ENCODE assay signal across 11 cellular contexts in the genomic region with DNA sequence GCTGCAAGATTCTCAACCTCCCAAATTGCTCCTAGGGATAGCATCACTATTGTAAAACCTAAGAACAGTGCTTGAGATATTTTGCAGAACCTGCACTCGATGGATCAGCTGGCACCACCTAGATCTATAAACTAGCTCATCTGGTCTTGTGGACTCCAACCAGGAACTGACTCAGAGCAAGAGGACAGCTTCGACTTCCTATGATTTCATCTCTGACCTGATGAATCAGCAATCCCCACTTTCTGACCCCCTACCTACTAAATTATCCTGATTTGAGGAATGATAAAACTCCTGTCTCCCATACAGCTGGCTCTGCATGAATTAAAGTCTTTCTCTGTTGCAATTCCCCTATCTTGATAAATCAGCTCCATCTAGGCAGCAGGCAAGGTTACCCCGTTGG.
DNase-seq lines count a peak whose midpoint lies in the region; TF ChIP-seq lines count a peak whose summit lies in the region.
"Had no signal": no experiment of that assay in that cellular context is flagged by ENCODE, and none has a peak within 500 bp of the region (broad histone marks: within the 10 kb centered on the region; RNA-seq: fewer than 3 reads in every experiment).

No MANE protein-coding gene starts in this region.

- 28 to 37% (median 29%) methylated on average over 3 of the region's 3 CpGs for WGBS in adrenal gland, 4 donors

- H3K9me3 ChIP-seq in adrenal gland (replicated peaks in 1 of 3), result no peaks in the 10 kb centered on the region
- H3K9me3 ChIP-seq: right lobe of liver, upper lobe of right lung had no signal

- H3K27me3 ChIP-seq in adrenal gland, result no peaks in the 10 kb centered on the region
- H3K27me3 ChIP-seq: right lobe of liver, upper lobe of right lung had no signal

- CTCF ChIA-PET in AG04449 (lab: Yijun Ruan, JAX), result interaction anchor here (1.0 kb wide), 1 partner anchor 9 kb away, joined by 3 read pairs; no protein-coding TSS in a partner anchor

- no peaks in the 10 kb centered on the region for H3K36me3 ChIP-seq in adrenal gland (replicated peaks in 1 of 2)
- H3K36me3 ChIP-seq: right lobe of liver, upper lobe of right lung had no signal

- H3K4me3 ChIP-seq in AG04449 (ENCODE audit: low read depth, low read length), result no peak overlapping the region
- H3K4me3 ChIP-seq in adrenal gland, result no peak overlapping the region
- H3K4me3 ChIP-seq: right lobe of liver, upper lobe of right lung had no signal

- H3K4me1 ChIP-seq in adrenal gland (replicated peaks in 1 of 2), result peaks cover 0 to 11% of the 10 kb centered on the region in 2 donors
- H3K4me1 ChIP-seq: right lobe of liver, upper lobe of right lung had no signal

- no peak overlapping the region for H3K27ac ChIP-seq in adrenal gland
- H3K27ac ChIP-seq: right lobe of liver, upper lobe of right lung had no signal

- POLR2A ChIA-PET in AG04449 (lab: Yijun Ruan, JAX), result no interaction called here

- intact Hi-C loops in adrenal gland (cut with DNase I), result no loop called here

- TF ChIP-seq CTCF in AG04449 (IDR thresholded peaks at IDR 0.05; ENCODE audit: insufficient read depth, low read length, missing control alignments) (no peak), adrenal gland (IDR thresholded peaks at IDR 0.05) (no peak)

- DNase-seq in AG04449 (ENCODE audit: low read depth, low spot score), result peak; percentile 45
- DNase-seq in HS-27A (ENCODE audit: low read depth), result peak; percentile 27
- peak in 4 of 7 donors; percentile 13 to 34 (median 27) for DNase-seq in adrenal gland
- DNase-seq in islet precursor cell, result peak; percentile 72
- DNase-seq in activated gamma-delta T cell treated with Interleukin-2 at 50 U/mL for 16 hours, result no peak
- DNase-seq in stimulated activated naive CD4-positive, alpha-beta T cell treated with Interleukin-2 at 50 U/mL for 16 hours (lab: John Stamatoyannopoulos, UW), result no peak
- no peak for DNase-seq in activated CD8-positive, alpha-beta memory T cell treated with anti-CD3 and anti-CD28 coated beads for 24 hours
- no peak for DNase-seq in iPS-NIHi7 (ENCODE audit: extremely low spot score)
- DNase-seq: NCI-H1417 treated with DMSO at 0.1 percent for 48 hours, right lobe of liver, upper lobe of right lung had no signal

- no peak for TF ChIP-seq POLR2A in adrenal gland (IDR thresholded peaks at IDR 0.05)

Comparison
In these comparisons a context has a peak if more than half of its experiments do, and no peak if none do; other contexts are left out.
1. DNase-seq: peak in AG04449 (single experiment), HS-27A (single experiment), adrenal gland (4 of 7) and islet precursor cell (single experiment); none in activated gamma-delta T cell treated with Interleukin-2 at 50 U/mL for 16 hours (single experiment), stimulated activated naive CD4-positive, alpha-beta T cell treated with Interleukin-2 at 50 U/mL for 16 hours (single experiment), activated CD8-positive, alpha-beta memory T cell treated with anti-CD3 and anti-CD28 coated beads for 24 hours (single experiment) and iPS-NIHi7 (single experiment).